ENCODE assay signal across 19 cellular contexts in the genomic region with DNA sequence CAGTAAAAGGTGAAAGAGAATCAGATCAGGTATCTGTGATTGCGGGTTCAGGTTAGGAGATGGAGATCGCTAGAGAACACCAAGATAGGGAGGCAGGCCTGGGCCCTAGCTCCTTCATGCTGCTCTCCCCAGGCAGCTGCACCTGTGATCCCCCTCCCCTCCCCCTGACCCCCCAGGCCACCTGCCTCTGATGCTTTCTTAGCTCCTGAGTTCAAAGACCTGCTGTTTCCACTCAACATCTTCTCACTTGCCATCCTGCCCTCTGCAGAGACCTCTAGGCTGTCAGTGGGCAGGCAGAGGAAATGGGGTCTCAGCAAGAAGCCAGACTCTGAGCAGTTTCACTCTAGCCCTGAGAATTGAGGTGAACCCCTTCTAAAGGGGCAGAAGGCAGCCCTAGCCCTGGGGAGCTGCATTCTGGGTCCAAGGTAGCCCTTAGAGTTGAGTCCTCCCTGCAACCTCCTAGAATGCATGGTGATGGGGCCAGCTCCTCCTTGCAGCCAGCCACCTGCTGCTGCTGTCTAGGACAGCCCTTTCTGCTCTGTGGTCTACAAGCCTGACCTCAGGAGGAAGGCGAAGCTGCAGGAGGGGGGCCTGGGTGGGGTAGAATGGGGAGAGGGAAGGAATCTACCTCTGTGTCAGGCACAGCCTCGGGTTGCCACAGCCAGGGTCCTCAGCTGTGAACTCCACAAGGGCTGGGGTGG. TPM values are rescaled to one million over a fixed set of nuclear protein-coding genes. Genes with fewer than 3 reads are reported as not detected.
DNase-seq lines count a peak whose midpoint lies in the region; ATAC-seq and TF ChIP-seq lines count a peak whose summit lies in the region.
"Had no signal": no experiment of that assay in that cellular context is flagged by ENCODE, and none has a peak within 500 bp of the region (broad histone marks: within the 10 kb centered on the region; RNA-seq: fewer than 3 reads in every experiment).

No MANE protein-coding gene starts in this region.

- ATAC-seq in activated naive CD8-positive, alpha-beta T cell treated with anti-CD3 and anti-CD28 coated beads, Interleukin-2, amount 10 ng/mL, durations not matched to agents 7 days and 5 days (ENCODE audit: low read depth): peak; percentile 84
- ATAC-seq in Panc1 (0 out of 2 replicates have a peak, but pooled peaks have one; percentile 3), lower lobe of right lung (peak in 1 of 2 donors; percentile 6), GM18511 (IDR thresholded peaks at IDR 0.05; ENCODE audit: unreplicated experiment) (no peak)

- POLR2A ChIA-PET in activated naive CD8-positive, alpha-beta T cell treated with anti-CD3 and anti-CD28 coated beads, Interleukin-2, amount 10 ng/mL, durations not matched to agents 7 days and 5 days (lab: Charles Lee): interaction anchor here (0.5 to 3.4 kb wide), 17 partner anchors 9 to 431 kb away, joined by 3 to 37 read pairs (median 4); no protein-coding TSS in a partner anchor
- POLR2A ChIA-PET in Panc1 (lab: Charles Lee): no interaction called here

- H3K9me3 Mint-ChIP-seq in activated naive CD8-positive, alpha-beta T cell treated with anti-CD3 and anti-CD28 coated beads, Interleukin-2, amount 10 ng/mL, durations not matched to agents 7 days and 5 days: no peaks in the 10 kb centered on the region
- H3K9me3 Mint-ChIP-seq in activated naive CD8-positive, alpha-beta T cell treated with anti-CD3 and anti-CD28 coated beads for 36 hours: no peaks in the 10 kb centered on the region
- H3K9me3 Mint-ChIP-seq: CD4-positive, CD25-positive, alpha-beta regulatory T cell; nephron progenitor cell had no signal

- H3K4me3 ChIP-seq in Panc1 (ENCODE audit: low read depth in 2 of 2, low read length in 2 of 2) (no peak overlapping the region), lower lobe of right lung (no peak overlapping the region), thymus (ENCODE audit: low read length) (no peak overlapping the region)
- H3K4me3 ChIP-seq: K562, thyroid gland had no signal

- H3K27ac ChIP-seq in Panc1 (ENCODE audit: low read length) (no peak overlapping the region), lower lobe of right lung (no peak overlapping the region), thymus (ENCODE audit: low read depth) (peak overlapping the region; percentile 70)
- H3K27ac ChIP-seq: thyroid gland had no signal

- intact Hi-C loops in Panc1 (cut with micrococcal nuclease; ENCODE audit: unreplicated experiment): no loop called here
- intact Hi-C loops in lower lobe of right lung (cut with DNase I): no loop called here

- H3K4me1 ChIP-seq in Panc1 (ENCODE audit: control insufficient read depth, insufficient read depth, low read length): peaks cover 25% of the 10 kb centered on the region
- peaks cover 21% of the 10 kb centered on the region for H3K4me1 ChIP-seq in lower lobe of right lung
- H3K4me1 ChIP-seq in thymus (ENCODE audit: control insufficient read depth, insufficient read depth, low read length): peaks cover 21% of the 10 kb centered on the region

- no peaks in the 10 kb centered on the region for H3K27me3 ChIP-seq in Panc1 (ENCODE audit: control insufficient read depth, insufficient read depth, low read length)
- H3K27me3 ChIP-seq in lower lobe of right lung (ENCODE audit: low read depth): no peaks in the 10 kb centered on the region
- H3K27me3 ChIP-seq in thymus (ENCODE audit: control insufficient read depth, insufficient read depth): no peaks in the 10 kb centered on the region
- H3K27me3 ChIP-seq: thyroid gland had no signal

- 11% methylated on average over 4 of the region's 4 CpGs for WGBS in thymus

- no peaks in the 10 kb centered on the region for H3K36me3 Mint-ChIP-seq in activated naive CD8-positive, alpha-beta T cell treated with anti-CD3 and anti-CD28 coated beads, Interleukin-2, amount 10 ng/mL, durations not matched to agents 7 days and 5 days
- H3K36me3 Mint-ChIP-seq in activated naive CD8-positive, alpha-beta T cell treated with anti-CD3 and anti-CD28 coated beads for 36 hours: no peaks in the 10 kb centered on the region
- H3K36me3 Mint-ChIP-seq: CD4-positive, CD25-positive, alpha-beta regulatory T cell had no signal

- in situ Hi-C loops in Panc1 (cut with HindIII; ENCODE audit: low pct_unique_long_range_greater_than_20kb, low sequenced_read_pairs): no loop called here

- no peaks in the 10 kb centered on the region for H3K9me3 ChIP-seq in Panc1 (ENCODE audit: control insufficient read depth, insufficient read depth, low read depth, low read length)
- no peaks in the 10 kb centered on the region for H3K9me3 ChIP-seq in lower lobe of right lung
- no peaks in the 10 kb centered on the region for H3K9me3 ChIP-seq in thymus (ENCODE audit: control insufficient read depth)
- H3K9me3 ChIP-seq: thyroid gland had no signal

- peak overlapping the region; percentile 78 for H3K27ac Mint-ChIP-seq in activated naive CD8-positive, alpha-beta T cell treated with anti-CD3 and anti-CD28 coated beads, Interleukin-2, amount 10 ng/mL, durations not matched to agents 7 days and 5 days
- no peak overlapping the region for H3K27ac Mint-ChIP-seq in activated naive CD8-positive, alpha-beta T cell treated with anti-CD3 and anti-CD28 coated beads for 36 hours
- H3K27ac Mint-ChIP-seq: CD4-positive, CD25-positive, alpha-beta regulatory T cell; nephron progenitor cell had no signal

- H3K36me3 ChIP-seq in Panc1 (ENCODE audit: control insufficient read depth, insufficient read depth, low read length) (no peaks in the 10 kb centered on the region), lower lobe of right lung (no peaks in the 10 kb centered on the region), thymus (ENCODE audit: control insufficient read depth, insufficient read depth) (no peaks in the 10 kb centered on the region)
- H3K36me3 ChIP-seq: thyroid gland had no signal

- peak; percentile 62 for DNase-seq in activated naive CD8-positive, alpha-beta T cell treated with anti-CD3 and anti-CD28 coated beads, Interleukin-2, amount 10 ng/mL, durations not matched to agents 7 days and 5 days
- DNase-seq in activated naive CD8-positive, alpha-beta T cell treated with anti-CD3 and anti-CD28 coated beads for 36 hours: no peak
- DNase-seq in Panc1 (ENCODE audit: low read depth, low spot score) (no peak), lower lobe of right lung (peak; percentile 31), NCI-H2029 treated with DMSO at 0.1 percent for 48 hours (lab: John Stamatoyannopoulos, UW) (no peak), SK-N-DZ (ENCODE audit: low spot score) (no peak)
- DNase-seq: DMS79, NCI-H187 treated with DMSO at 0.1 percent for 48 hours had no signal

- peaks cover 30% of the 10 kb centered on the region for H3K4me1 Mint-ChIP-seq in activated naive CD8-positive, alpha-beta T cell treated with anti-CD3 and anti-CD28 coated beads, Interleukin-2, amount 10 ng/mL, durations not matched to agents 7 days and 5 days
- H3K4me1 Mint-ChIP-seq in activated naive CD8-positive, alpha-beta T cell treated with anti-CD3 and anti-CD28 coated beads for 36 hours: peaks cover 9% of the 10 kb centered on the region

- CTCF ChIA-PET in Panc1 (lab: Charles Lee): interaction anchor here (0.6 to 2.8 kb wide), 4 partner anchors 9 to 26 kb away, joined by 3 to 20 read pairs (median 8); no protein-coding TSS in a partner anchor

- TF ChIP-seq CTCF in Panc1 (IDR thresholded peaks at IDR 0.05): no peak
- no peak for TF ChIP-seq CTCF in lower lobe of right lung (IDR thresholded peaks at IDR 0.05)

- BruUV-seq in Panc1 (replicated peaks; lab: Mats Ljungman, UMichigan): no TSS peak

- H3K27me3 Mint-ChIP-seq in activated naive CD8-positive, alpha-beta T cell treated with anti-CD3 and anti-CD28 coated beads, Interleukin-2, amount 10 ng/mL, durations not matched to agents 7 days and 5 days: peaks cover 7% of the 10 kb centered on the region
- H3K27me3 Mint-ChIP-seq in activated naive CD8-positive, alpha-beta T cell treated with anti-CD3 and anti-CD28 coated beads for 36 hours: no peaks in the 10 kb centered on the region

- H3K4me3 Mint-ChIP-seq in activated naive CD8-positive, alpha-beta T cell treated with anti-CD3 and anti-CD28 coated beads, Interleukin-2, amount 10 ng/mL, durations not matched to agents 7 days and 5 days: peak overlapping the region; percentile 65
- H3K4me3 Mint-ChIP-seq in activated naive CD8-positive, alpha-beta T cell treated with anti-CD3 and anti-CD28 coated beads for 36 hours: no peak overlapping the region
- H3K4me3 Mint-ChIP-seq: nephron progenitor cell had no signal

RNA-seq across cellular contexts. Expression of gene SLC48A1, which starts 6.4 kb away (rescaled TPM):
- total RNA-seq in activated naive CD8-positive, alpha-beta T cell treated with anti-CD3 and anti-CD28 coated beads, Interleukin-2, amount 10 ng/mL, durations not matched to agents 7 days and 5 days: 10 to 100 TPM; 13.4 to 13.9 TPM
- total RNA-seq in activated naive CD8-positive, alpha-beta T cell treated with anti-CD3 and anti-CD28 coated beads for 36 hours: 1 to 10 TPM; 5.4 to 6.0 TPM
- total RNA-seq in Panc1 (2021; ENCODE audit: unreplicated experiment) (32.0 TPM), lower lobe of right lung (39.9 TPM)
- 27.4 TPM for polyA plus RNA-seq in Panc1 (2012; ENCODE audit: insufficient read length)
- polyA plus RNA-seq in thymus: 9.3 TPM
- 10.2 and 10.8 TPM in 2 replicates for polyA plus RNA-seq in SK-N-DZ (2014; cell fraction: cytosol; rRNA removed)
- polyA plus RNA-seq in SK-N-DZ (2014; cell fraction: nucleus; rRNA removed): 5.3 and 5.7 TPM in 2 replicates

RNA-seq across cellular contexts. Expression of gene RAPGEF3, which starts 8.0 kb away (rescaled TPM):
- 1 to 10 TPM in 1 of 2 experiments, under 1 TPM in 1; 0.94 to 1.1 TPM for total RNA-seq in activated naive CD8-positive, alpha-beta T cell treated with anti-CD3 and anti-CD28 coated beads, Interleukin-2, amount 10 ng/mL, durations not matched to agents 7 days and 5 days
- total RNA-seq in activated naive CD8-positive, alpha-beta T cell treated with anti-CD3 and anti-CD28 coated beads for 36 hours: under 1 TPM; 0.27 to 0.54 TPM
- total RNA-seq in Panc1 (2021; ENCODE audit: unreplicated experiment) (5.8 TPM), lower lobe of right lung (44.5 TPM)
- 2.5 TPM for polyA plus RNA-seq in Panc1 (2012; ENCODE audit: insufficient read length)
- polyA plus RNA-seq in thymus: 20.9 TPM
- polyA plus RNA-seq in SK-N-DZ (2014; cell fraction: cytosol; rRNA removed): 1.3 and 4.6 TPM in 2 replicates
- polyA plus RNA-seq in SK-N-DZ (2014; cell fraction: nucleus; rRNA removed): 1.6 and 2.8 TPM in 2 replicates

RNA-seq across cellular contexts. Expression of gene ENDOU, which starts 41.4 kb away (rescaled TPM):
- under 1 TPM in 1 of 2 experiments, not detected in 1; 0.30 TPM for total RNA-seq in activated naive CD8-positive, alpha-beta T cell treated with anti-CD3 and anti-CD28 coated beads, Interleukin-2, amount 10 ng/mL, durations not matched to agents 7 days and 5 days
- total RNA-seq in activated naive CD8-positive, alpha-beta T cell treated with anti-CD3 and anti-CD28 coated beads for 36 hours: under 1 TPM in 1 of 2 experiments, not detected in 1; 0.08 TPM
- total RNA-seq in Panc1 (2021; ENCODE audit: unreplicated experiment) (not detected), lower lobe of right lung (not detected)
- not detected for polyA plus RNA-seq in Panc1 (2012; ENCODE audit: insufficient read length)
- polyA plus RNA-seq in thymus: 1.3 TPM
- polyA plus RNA-seq in SK-N-DZ (2014; cell fraction: cytosol; rRNA removed): 0.05 TPM in 1 of 2 replicates, not detected in the other
- not detected in 2 replicates for polyA plus RNA-seq in SK-N-DZ (2014; cell fraction: nucleus; rRNA removed)
- total RNA-seq: CD4-positive, CD25-positive, alpha-beta regulatory T cell; cerebellum; H1; K562; lung microvascular endothelial cell; pulmonary artery endothelial cell; T-helper 2 cell treated with Interferon-gamma antibody and Interleukin-4, amounts not matched to agents 100 ng/mL and 5 ng/mL, for 36 hours had no signal
- polyA plus RNA-seq: H1 had no signal

RNA-seq across cellular contexts. Expression of gene HDAC7, which starts 53.1 kb away (rescaled TPM):
- 100 to 1,000 TPM; 200 to 215 TPM for total RNA-seq in activated naive CD8-positive, alpha-beta T cell treated with anti-CD3 and anti-CD28 coated beads, Interleukin-2, amount 10 ng/mL, durations not matched to agents 7 days and 5 days
- 100 to 1,000 TPM; 233 to 246 TPM for total RNA-seq in activated naive CD8-positive, alpha-beta T cell treated with anti-CD3 and anti-CD28 coated beads for 36 hours
- total RNA-seq in Panc1 (2021; ENCODE audit: unreplicated experiment) (84.2 TPM), lower lobe of right lung (104 TPM)
- 63.0 TPM for polyA plus RNA-seq in Panc1 (2012; ENCODE audit: insufficient read length)
- 130 TPM for polyA plus RNA-seq in thymus
- 14.4 TPM in 2 replicates for polyA plus RNA-seq in SK-N-DZ (2014; cell fraction: cytosol; rRNA removed)
- 45.6 and 46.2 TPM in 2 replicates for polyA plus RNA-seq in SK-N-DZ (2014; cell fraction: nucleus; rRNA removed)

Comparison
In these comparisons a context has a peak if more than half of its experiments do, and no peak if none do; other contexts are left out.
1. DNase-seq: peak in activated naive CD8-positive, alpha-beta T cell treated with anti-CD3 and anti-CD28 coated beads, Interleukin-2, amount 10 ng/mL, durations not matched to agents 7 days and 5 days (single experiment) and lower lobe of right lung (single experiment); none in activated naive CD8-positive, alpha-beta T cell treated with anti-CD3 and anti-CD28 coated beads for 36 hours (single experiment), Panc1 (single experiment), NCI-H2029 treated with DMSO at 0.1 percent for 48 hours (single experiment) and SK-N-DZ (single experiment).